In genomic region chr18:62329676-62330454, GRCh38 we compare ENCODE assay signal across 10 cellular contexts. TPM values are rescaled to one million over a fixed set of nuclear protein-coding genes. Genes with fewer than 3 reads are reported as not detected.
DNase-seq lines count a peak whose midpoint lies in the region; ATAC-seq and TF ChIP-seq lines count a peak whose summit lies in the region.
"Had no signal": no experiment of that assay in that cellular context is flagged by ENCODE, and none has a peak within 500 bp of the region (broad histone marks: within the 10 kb centered on the region; RNA-seq: fewer than 3 reads in every experiment).

No MANE protein-coding gene starts in this region.

- peaks cover 4% of the 10 kb centered on the region for H3K4me1 ChIP-seq in ovary (ENCODE audit: insufficient read depth)

- TF ChIP-seq POLR2A in ovary (IDR thresholded peaks at IDR 0.05) = no peak

- no peaks in the 10 kb centered on the region for H3K9me3 ChIP-seq in ovary

- peak overlapping the region; percentile 79 for H3K27ac Mint-ChIP-seq in activated CD4-positive, alpha-beta T cell treated with anti-CD3 and anti-CD28 coated beads, Interleukin-2, amount 10 ng/mL, durations not matched to agents 7 days and 5 days
- H3K27ac Mint-ChIP-seq in stimulated activated naive CD8-positive, alpha-beta T cell treated with anti-CD3 and anti-CD28 coated beads, Interleukin-15, amount 100 ng/mL, for 72 hours = peak overlapping the region in 1 of 2 donors; percentile 48

- H3K4me3 Mint-ChIP-seq in activated CD4-positive, alpha-beta T cell treated with anti-CD3 and anti-CD28 coated beads, Interleukin-2, amount 10 ng/mL, durations not matched to agents 7 days and 5 days = peak overlapping the region; percentile 35
- H3K4me3 Mint-ChIP-seq in stimulated activated naive CD8-positive, alpha-beta T cell treated with anti-CD3 and anti-CD28 coated beads, Interleukin-15, amount 100 ng/mL, for 72 hours = peak overlapping the region in 1 of 2 donors; percentile 70

- H3K36me3 Mint-ChIP-seq in activated CD4-positive, alpha-beta T cell treated with anti-CD3 and anti-CD28 coated beads, Interleukin-2, amount 10 ng/mL, durations not matched to agents 7 days and 5 days (ENCODE audit: low read depth) = peaks cover 4% of the 10 kb centered on the region

- POLR2A ChIA-PET in activated CD4-positive, alpha-beta T cell treated with anti-CD3 and anti-CD28 coated beads, Interleukin-2, amount 10 ng/mL, durations not matched to agents 7 days and 5 days (lab: Charles Lee) = interaction anchor here (0.6 kb wide), 1 partner anchor 257 kb away, joined by 4 read pairs; no protein-coding TSS in a partner anchor

- TF ChIP-seq CTCF in ovary (IDR thresholded peaks at IDR 0.05) = no peak

- no peak overlapping the region for H3K4me3 ChIP-seq in ovary
- H3K4me3 ChIP-seq: BLaER1 treated with 17β-estradiol and CSF1 and Interleukin-3, amounts not matched to agents 10 nM and 100 nM had no signal

- H3K36me3 ChIP-seq in ovary = no peaks in the 10 kb centered on the region
- H3K36me3 ChIP-seq: BLaER1 treated with 17β-estradiol and CSF1 and Interleukin-3, amounts not matched to agents 10 nM and 100 nM had no signal

- TF ChIP-seq EP300 in ovary (IDR thresholded peaks at IDR 0.05) = no peak

- peaks cover 15% of the 10 kb centered on the region for H3K27me3 Mint-ChIP-seq in activated CD4-positive, alpha-beta T cell treated with anti-CD3 and anti-CD28 coated beads, Interleukin-2, amount 10 ng/mL, durations not matched to agents 7 days and 5 days
- H3K27me3 Mint-ChIP-seq in stimulated activated naive CD8-positive, alpha-beta T cell treated with anti-CD3 and anti-CD28 coated beads, Interleukin-15, amount 100 ng/mL, for 72 hours = peaks cover 76% of the 10 kb centered on the region

- H3K9me3 Mint-ChIP-seq in activated CD4-positive, alpha-beta T cell treated with anti-CD3 and anti-CD28 coated beads, Interleukin-2, amount 10 ng/mL, durations not matched to agents 7 days and 5 days = no peaks in the 10 kb centered on the region
- H3K9me3 Mint-ChIP-seq in stimulated activated naive CD8-positive, alpha-beta T cell treated with anti-CD3 and anti-CD28 coated beads, Interleukin-15, amount 100 ng/mL, for 72 hours = no peaks in the 10 kb centered on the region

- no peak overlapping the region for H3K27ac ChIP-seq in ovary

- peak; percentile 82 for ATAC-seq in Right ventricle myocardium superior (ENCODE audit: poor library complexity)
- peak; percentile 67 for ATAC-seq in stimulated activated naive CD8-positive, alpha-beta T cell treated with anti-CD3 and anti-CD28 coated beads, Interleukin-15, amount 100 ng/mL, for 72 hours

- H3K27me3 ChIP-seq in ovary = peaks cover 3% of the 10 kb centered on the region

- H3K4me1 Mint-ChIP-seq in activated CD4-positive, alpha-beta T cell treated with anti-CD3 and anti-CD28 coated beads, Interleukin-2, amount 10 ng/mL, durations not matched to agents 7 days and 5 days = peaks cover 61% of the 10 kb centered on the region
- peaks cover 48% of the 10 kb centered on the region for H3K4me1 Mint-ChIP-seq in stimulated activated naive CD8-positive, alpha-beta T cell treated with anti-CD3 and anti-CD28 coated beads, Interleukin-15, amount 100 ng/mL, for 72 hours

- 34 to 44% (median 38%) methylated on average over 16 of the region's 16 CpGs for WGBS in ovary, 3 donors

- CTCF ChIA-PET in activated CD4-positive, alpha-beta T cell treated with anti-CD3 and anti-CD28 coated beads, Interleukin-2, amount 10 ng/mL, durations not matched to agents 7 days and 5 days (lab: Charles Lee) = interaction anchor here (1.4 to 2.0 kb wide), 2 partner anchors 10 to 14 kb away, joined by 5 read pairs; no protein-coding TSS in a partner anchor

- DNase-seq in NCI-H82 (lab: John Stamatoyannopoulos, UW) = peak; percentile 4
- DNase-seq in NCI-H82 treated with DMSO at 0.1 percent for 48 hours (lab: John Stamatoyannopoulos, UW; ENCODE audit: unreplicated experiment) = no peak
- peak; percentile 66 for DNase-seq in activated CD4-positive, alpha-beta T cell treated with anti-CD3 and anti-CD28 coated beads, Interleukin-2, amount 10 ng/mL, durations not matched to agents 7 days and 5 days
- DNase-seq in Right ventricle myocardium superior = peak; percentile 76
- peak in 1 of 2 donors; percentile 24 for DNase-seq in stimulated activated naive CD8-positive, alpha-beta T cell treated with anti-CD3 and anti-CD28 coated beads, Interleukin-15, amount 100 ng/mL, for 72 hours
- DNase-seq in ovary = no peak
- no peak for DNase-seq in NCI-H1105 (lab: John Stamatoyannopoulos, UW)
- DNase-seq in amygdala (lab: John Stamatoyannopoulos, UW) = no peak
- DNase-seq: NCI-H1930 had no signal

- intact Hi-C loops in Right ventricle myocardium superior (cut with DNase I) (no loop called here), ovary (cut with DNase I) (no loop called here)

RNA-seq across cellular contexts. Expression of gene TNFRSF11A, which starts 4.8 kb away (rescaled TPM):
- 1 to 10 TPM; 8.6 to 9.1 TPM for total RNA-seq in activated CD4-positive, alpha-beta T cell treated with anti-CD3 and anti-CD28 coated beads, Interleukin-2, amount 10 ng/mL, durations not matched to agents 7 days and 5 days
- total RNA-seq in Right ventricle myocardium superior = 0.94 TPM
- 1 to 10 TPM; 1.4 to 9.2 (median 1.9) TPM for total RNA-seq in ovary
- 1 to 10 TPM in 1 of 2 donors, under 1 TPM in 1; 0.70 to 1.8 TPM for polyA plus RNA-seq in ovary

Comparison
In these comparisons a context has a peak if more than half of its experiments do, and no peak if none do; other contexts are left out.
1. DNase-seq: peak in NCI-H82 (single experiment), activated CD4-positive, alpha-beta T cell treated with anti-CD3 and anti-CD28 coated beads, Interleukin-2, amount 10 ng/mL, durations not matched to agents 7 days and 5 days (single experiment) and Right ventricle myocardium superior (single experiment); none in NCI-H82 treated with DMSO at 0.1 percent for 48 hours (single experiment), ovary (0 of 5), NCI-H1105 (single experiment) and amygdala (0 of 56).